In the genomic region with DNA sequence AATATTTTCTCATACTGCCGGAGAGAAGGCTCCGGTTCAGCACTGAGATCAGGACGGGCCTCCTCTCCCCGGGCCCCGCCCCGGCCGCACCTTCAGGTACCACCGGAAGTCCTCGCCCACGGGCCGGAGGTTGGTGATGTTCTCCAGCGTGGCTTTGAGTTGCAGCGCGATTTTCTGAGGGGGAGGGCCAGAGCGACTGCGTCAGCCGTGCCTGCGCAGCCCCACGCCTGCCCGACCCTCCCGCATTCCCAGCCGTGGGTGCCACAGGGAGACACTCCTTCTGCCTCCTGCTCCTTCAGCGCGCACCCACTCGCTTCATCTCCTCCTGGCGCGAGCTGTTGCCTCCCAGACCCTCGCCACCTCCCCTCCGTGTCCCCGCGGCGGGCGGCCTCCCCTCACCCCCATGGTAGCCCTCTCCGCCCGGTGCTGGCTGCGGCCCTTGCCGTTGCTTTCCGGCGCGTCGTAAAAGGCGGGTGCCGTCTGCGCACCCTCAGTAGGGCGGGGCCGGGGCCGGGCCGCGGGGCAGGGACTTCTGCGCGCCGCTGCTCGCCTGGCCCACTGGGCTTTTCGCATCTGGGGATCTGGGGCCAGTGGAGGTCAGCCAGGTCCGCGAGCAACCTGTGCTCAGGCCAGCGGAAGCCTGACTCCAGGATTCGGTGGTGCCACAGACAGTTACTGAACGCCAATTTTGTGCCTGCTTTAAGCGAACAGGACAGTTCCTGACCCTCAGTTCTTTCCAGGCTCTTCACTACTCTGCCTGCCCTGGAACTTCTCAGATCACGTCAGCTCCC, we compare ENCODE assay signal across 8 cellular contexts. TPM values are rescaled to one million over a fixed set of nuclear protein-coding genes. Genes with fewer than 3 reads are reported as not detected.
A peak's percentile ranks its signal among the peaks of the same experiment; 100 is the strongest.
DNase-seq lines count a peak whose midpoint lies in the region; ATAC-seq lines count a peak whose summit lies in the region.

CZIB (minus strand) TSS at position 464 of the 791 bp plus-strand sequence; CDS start at position 405, 59 bp downstream.

- H3K36me3 ChIP-seq in NT2/D1 (ENCODE audit: insufficient read depth, insufficient read length, low read length) (peaks cover 36% of the 10 kb centered on the region), mesodermal cell (ENCODE audit: control insufficient read depth, insufficient read depth, low read length) (peaks cover 34% of the 10 kb centered on the region)

- 1% methylated on average over 59 to 60 of the region's 61 CpGs for WGBS in mesodermal cell (ENCODE audit: insufficient coverage in 2 of 2), 2 experiments

- H3K9ac ChIP-seq in NT2/D1 (ENCODE audit: insufficient read length, low read depth) = peak within 1 kb of the TSS; percentile 100

- DNase-seq in COR-L47 (lab: John Stamatoyannopoulos, UW) = peak; percentile 93
- peak in 75 of 76 experiments; percentile 44 to 93 (median 84) for DNase-seq in HUDEP-2 (lab: John Stamatoyannopoulos, UW; ENCODE audit: unreplicated experiment in 76 of 76)
- peak; percentile 89 for DNase-seq in NT2/D1 (ENCODE audit: low read depth, low spot score)
- DNase-seq in activated CD8-positive, alpha-beta memory T cell treated with anti-CD3 and anti-CD28 coated beads, Interleukin-2, amount 50 U/mL, for 24 hours (ENCODE audit: extremely low read depth) = peak; percentile 88
- peak; percentile 86 to 88 for DNase-seq in stimulated activated CD8-positive, alpha-beta memory T cell treated with anti-CD3 and anti-CD28 coated beads, Interleukin-15, amount 100 ng/mL, for 4 hours (ENCODE audit: low read depth in 2 of 2)

- in situ Hi-C loops in endometrial microvascular endothelial cells (cut with HindIII; ENCODE audit: inconsistent ontology term, low pct_unique_long_range_greater_than_20kb, low sequenced_read_pairs) = no loop called here

- peak within 1 kb of the TSS; percentile 98 for H3K4me3 ChIP-seq in NT2/D1 (ENCODE audit: insufficient read length, low read depth)
- H3K4me3 ChIP-seq in mesodermal cell (ENCODE audit: extremely low read depth, insufficient read depth, low read length, poor library complexity, severe bottlenecking) = peak within 1 kb of the TSS; percentile 67

- H3K4me1 ChIP-seq in NT2/D1 (ENCODE audit: insufficient read depth, insufficient read length) = no peaks in the 10 kb centered on the region
- peaks cover 3% of the 10 kb centered on the region for H3K4me1 ChIP-seq in mesodermal cell (ENCODE audit: control insufficient read depth, insufficient read depth, low read length, poor library complexity, severe bottlenecking)

- H3K27ac ChIP-seq in mesodermal cell (ENCODE audit: low read depth, low read length, severe bottlenecking) = peak within 1 kb of the TSS; percentile 83

- no peaks in the 10 kb centered on the region for H3K27me3 ChIP-seq in NT2/D1 (ENCODE audit: insufficient read depth, insufficient read length)

- H3K9me3 ChIP-seq in NT2/D1 (ENCODE audit: insufficient read depth, low read length) = no peaks in the 10 kb centered on the region; the same call in 1 of the 2 replicates
- H3K9me3 ChIP-seq in mesodermal cell (ENCODE audit: control insufficient read depth, low read length) = no peaks in the 10 kb centered on the region

- ATAC-seq in GM21381 (IDR thresholded peaks at IDR 0.05; ENCODE audit: unreplicated experiment) = peak; percentile 92

RNA-seq across cellular contexts. Expression of gene CZIB, which starts in this region (rescaled TPM):
- total RNA-seq in endometrial microvascular endothelial cells (ENCODE audit: inconsistent ontology term) = 52.9 TPM
- 57.1 TPM for polyA plus RNA-seq in mesodermal cell (2013, experiment 1 of 2)
- polyA plus RNA-seq in mesodermal cell (2013, experiment 2 of 2) = 53.2 TPM

Comparison
In these comparisons a context has a peak if more than half of its experiments do, and no peak if none do; other contexts are left out.
1. Peak in every context shown above with its lines: DNase-seq, ATAC-seq, H3K4me3 ChIP-seq and H3K27ac ChIP-seq.